Comparison of ENCODE assay signal across 25 cellular contexts in the genomic region with DNA sequence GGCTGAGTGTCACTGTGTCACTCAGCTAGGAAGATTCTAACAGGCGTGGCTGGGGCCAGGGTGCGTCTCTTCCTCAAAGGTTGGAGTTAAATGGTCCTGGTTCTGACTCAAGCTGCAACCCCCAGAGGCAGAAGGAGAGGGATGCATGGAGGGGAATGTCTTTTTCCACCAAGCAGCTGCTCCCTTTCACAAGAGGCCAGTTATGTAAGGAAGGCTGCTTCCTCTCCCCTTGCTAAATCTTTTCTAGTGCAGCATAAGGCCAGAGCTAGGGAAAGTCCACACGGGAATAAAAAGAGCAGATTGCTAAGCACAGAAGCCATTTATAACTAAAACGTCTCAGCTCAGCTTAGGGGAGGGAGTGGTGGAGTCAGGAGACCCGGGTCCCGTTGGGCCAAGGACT. TPM values are rescaled to one million over a fixed set of nuclear protein-coding genes. Genes with fewer than 3 reads are reported as not detected.
"Had no signal": no experiment of that assay in that cellular context is flagged by ENCODE, and none has a peak within 500 bp of the region (broad histone marks: within the 10 kb centered on the region; RNA-seq: fewer than 3 reads in every experiment).

No MANE protein-coding gene starts in this region.

- H3K4me3 Mint-ChIP-seq: activated naive CD8-positive, alpha-beta T cell treated with anti-CD3 and anti-CD28 coated beads, Interleukin-2, amount 50 U/mL, for 24 hours; activated T-helper 1 cell treated with anti-CD3 and anti-CD28 coated beads, Interleukin-12 subunit alpha, Interleukin-12 subunit beta, Interleukin-2, Interleukin-4 antibody, amounts not matched to agents 30 ng/mL and 10 ng/mL and 1 ng/mL, durations not matched to agents 14 hours and 24 hours and 36 hours; endodermal cell; nephron progenitor cell had no signal

- H3K9me3 Mint-ChIP-seq: activated naive CD8-positive, alpha-beta T cell treated with anti-CD3 and anti-CD28 coated beads, Interleukin-2, amount 50 U/mL, for 24 hours; activated T-helper 1 cell treated with anti-CD3 and anti-CD28 coated beads, Interleukin-12 subunit alpha, Interleukin-12 subunit beta, Interleukin-2, Interleukin-4 antibody, amounts not matched to agents 30 ng/mL and 10 ng/mL and 1 ng/mL, durations not matched to agents 14 hours and 24 hours and 36 hours; endodermal cell; nephron progenitor cell had no signal

- ATAC-seq: activated naive CD8-positive, alpha-beta T cell treated with anti-CD3 and anti-CD28 coated beads, Interleukin-2, amount 50 U/mL, for 24 hours; gastrocnemius medialis; heart left ventricle had no signal

- H3K27ac Mint-ChIP-seq: activated naive CD8-positive, alpha-beta T cell treated with anti-CD3 and anti-CD28 coated beads, Interleukin-2, amount 50 U/mL, for 24 hours; activated T-helper 1 cell treated with anti-CD3 and anti-CD28 coated beads, Interleukin-12 subunit alpha, Interleukin-12 subunit beta, Interleukin-2, Interleukin-4 antibody, amounts not matched to agents 30 ng/mL and 10 ng/mL and 1 ng/mL, durations not matched to agents 14 hours and 24 hours and 36 hours; endodermal cell; nephron progenitor cell had no signal

- DNase-seq: activated CD4-positive, alpha-beta T cell treated with anti-CD3 and anti-CD28 coated beads for 1 hour; activated CD4-positive, alpha-beta T cell treated with anti-CD3 and anti-CD28 coated beads, Interleukin-2, amount 50 U/mL, for 4 hours; activated naive CD8-positive, alpha-beta T cell treated with anti-CD3 and anti-CD28 coated beads, Interleukin-2, amount 50 U/mL, for 24 hours; activated T-cell treated with anti-CD3 and anti-CD28 coated beads for 4 hours; aorta; brain microvascular endothelial cell; central memory CD4-positive, alpha-beta T cell; dorsolateral prefrontal cortex; endodermal cell; gastrocnemius medialis; heart left ventricle; kidney glomerular epithelial cell; left ventricle myocardium inferior; mammary epithelial cell; midbrain; nephron progenitor cell; stimulated activated CD4-positive, alpha-beta T cell treated with anti-CD3 and anti-CD28 coated beads, Interleukin-2, amount 100 ng/mL, for 24 hours; stimulated activated naive CD4-positive, alpha-beta T cell treated with Interleukin-2 at 50 U/mL for 16 hours; tibial artery had no signal

RNA-seq across cellular contexts. Expression of a gene that starts 10.0 kb away (rescaled TPM):
- total RNA-seq: activated T-helper 1 cell treated with anti-CD3 and anti-CD28 coated beads, Interleukin-12 subunit alpha, Interleukin-12 subunit beta, Interleukin-2, Interleukin-4 antibody, amounts not matched to agents 30 ng/mL and 10 ng/mL and 1 ng/mL, durations not matched to agents 14 hours and 24 hours and 36 hours; aorta; endodermal cell; epithelial cell of proximal tubule; heart left ventricle; left ventricle myocardium inferior; mammary epithelial cell; osteoblast; right atrium auricular region; subcutaneous adipose tissue; T-helper 1 cell treated with Interleukin-12 subunit alpha and Interleukin-12 subunit beta and Interleukin-4 antibody, amounts not matched to agents 30 ng/mL and 1 ng/mL, for 36 hours had no signal

RNA-seq across cellular contexts. Expression of a gene that starts 54.0 kb away (rescaled TPM):
- total RNA-seq: endodermal cell, epithelial cell of proximal tubule, mammary epithelial cell had no signal
